8 cellular contexts compared by ENCODE assay signal in genomic region chr7:73725703-73726466, GRCh38. TPM values are rescaled to one million over a fixed set of nuclear protein-coding genes. Genes with fewer than 3 reads are reported as not detected.
DNase-seq lines count a peak whose midpoint lies in the region; ATAC-seq, FAIRE-seq and TF ChIP-seq lines count a peak whose summit lies in the region.

No MANE protein-coding gene starts in this region.

- no peaks in the 10 kb centered on the region for H3K9me3 Mint-ChIP-seq in activated B cell treated with CpG ODN at 0.5 μM for 24 hours

- H3K27ac ChIP-seq in breast epithelium (no peak overlapping the region), keratinocyte (ENCODE audit: control insufficient read depth, insufficient read depth, low read length) (no peak overlapping the region)

- DNase-seq in NCI-H1436 (lab: John Stamatoyannopoulos, UW) (peak; percentile 73), NCI-H1436 treated with DMSO at 0.1 percent for 48 hours (lab: John Stamatoyannopoulos, UW) (no peak), NCI-H2196 (lab: John Stamatoyannopoulos, UW; ENCODE audit: unreplicated experiment) (peak; percentile 90), activated B cell treated with CpG ODN at 0.5 μM for 24 hours (peak; percentile 89), breast epithelium (ENCODE audit: low spot score in 2 of 2) (peak; percentile 86 to 96), keratinocyte (ENCODE audit: low read depth, low spot score) (no peak)
- DNase-seq in stimulated activated CD4-positive, alpha-beta T cell treated with anti-CD3 and anti-CD28 coated beads, Interleukin-1b, Interleukin-23, amount 100 ng/mL, for 4 hours (ENCODE audit: low read depth in 2 of 2): peak; percentile 94

- H3K36me3 ChIP-seq in breast epithelium: no peaks in the 10 kb centered on the region
- H3K36me3 ChIP-seq in keratinocyte (ENCODE audit: control insufficient read depth in 2 of 2, extremely low read depth in 1 of 2, insufficient read depth in 2 of 2, low read length in 2 of 2): no peaks in the 10 kb centered on the region

- CTCF ChIA-PET in activated B cell treated with CpG ODN at 0.5 μM for 24 hours (lab: Charles Lee): interaction anchor here (1.1 to 3.7 kb wide), 2 partner anchors 10 to 119 kb away, joined by 3 to 63 read pairs; no protein-coding TSS in a partner anchor

- H3K9me1 ChIP-seq in keratinocyte (ENCODE audit: control insufficient read depth, extremely low read depth, insufficient read depth, low read length): no peaks in the 10 kb centered on the region

- no peak overlapping the region for H3K4me2 ChIP-seq in keratinocyte (ENCODE audit: control insufficient read depth, extremely low read depth, insufficient read depth, low read depth, low read length)

- no peaks in the 10 kb centered on the region for H3K4me1 Mint-ChIP-seq in activated B cell treated with CpG ODN at 0.5 μM for 24 hours

- POLR2A ChIA-PET in activated B cell treated with CpG ODN at 0.5 μM for 24 hours (lab: Charles Lee): interaction anchor here (0.6 kb wide), 1 partner anchor 210 kb away, joined by 3 read pairs; no protein-coding TSS in a partner anchor

- H3K27ac Mint-ChIP-seq in activated B cell treated with CpG ODN at 0.5 μM for 24 hours: no peak overlapping the region

- H3K4me3 ChIP-seq in breast epithelium (no peak overlapping the region), keratinocyte (ENCODE audit: control insufficient read depth in 2 of 3, extremely low read depth in 1 of 3, insufficient read depth in 2 of 3, low read depth in 1 of 3, low read length in 3 of 3) (no peak overlapping the region)

- no peak overlapping the region for H3K9ac ChIP-seq in keratinocyte (ENCODE audit: control insufficient read depth, extremely low read depth, insufficient read depth, low read length)

- intact Hi-C loops in activated B cell treated with CpG ODN at 0.5 μM for 24 hours (cut with micrococcal nuclease): loop anchor here (1.0 to 2.0 kb wide), 3 partner anchors 8 to 119 kb away; no protein-coding TSS in a partner anchor
- intact Hi-C loops in breast epithelium (cut with DNase I; ENCODE audit: low total_unique reads): loop anchor here (10.0 kb wide), 1 partner anchor 121 kb away; no protein-coding TSS in a partner anchor

- TF ChIP-seq POLR2A in breast epithelium (IDR thresholded peaks at IDR 0.05): no peak

- no peaks in the 10 kb centered on the region for H4K20me1 ChIP-seq in keratinocyte (ENCODE audit: control insufficient read depth, extremely low read depth, insufficient read depth, low read length)

- peak; percentile 76 for FAIRE-seq in keratinocyte (lab: Jason Lieb, UNC)

- H3K9me3 ChIP-seq in breast epithelium: no peaks in the 10 kb centered on the region
- no peaks in the 10 kb centered on the region for H3K9me3 ChIP-seq in keratinocyte (ENCODE audit: control insufficient read depth, low read depth, low read length)

- H3K27me3 Mint-ChIP-seq in activated B cell treated with CpG ODN at 0.5 μM for 24 hours: peaks cover 13% of the 10 kb centered on the region

- H3K36me3 Mint-ChIP-seq in activated B cell treated with CpG ODN at 0.5 μM for 24 hours (ENCODE audit: low read depth): no peaks in the 10 kb centered on the region

- H3K4me3 Mint-ChIP-seq in activated B cell treated with CpG ODN at 0.5 μM for 24 hours: no peak overlapping the region

- H3K79me2 ChIP-seq in keratinocyte (ENCODE audit: control insufficient read depth, insufficient read depth, low read length): no peaks in the 10 kb centered on the region

- dilution Hi-C loops in keratinocyte (cut with MboI; ENCODE audit: extremely low pct_ligation_motif_present, low sequenced_read_pairs): no loop called here

- H3K4me1 ChIP-seq in breast epithelium (no peaks in the 10 kb centered on the region), keratinocyte (ENCODE audit: control insufficient read depth, extremely low read depth, insufficient read depth, low read length) (no peaks in the 10 kb centered on the region)

- TF ChIP-seq CTCF in activated B cell treated with CpG ODN at 0.5 μM for 24 hours (IDR thresholded peaks at IDR 0.05) (peak; percentile 32), breast epithelium (IDR thresholded peaks at IDR 0.05) (peak; percentile 80 to 97 (median 96)), keratinocyte (optimal IDR thresholded peaks at IDR 0.05 in 1 of 3, IDR thresholded peaks at IDR 0.05 in 1 of 3, conservative IDR thresholded peaks at IDR 0.05 in 1 of 3; ENCODE audit: extremely low read depth in 1 of 3, insufficient read depth in 2 of 3, low read length in 3 of 3) (peak; percentile 96 to 100 (median 99))

- ATAC-seq in HG02981 (IDR thresholded peaks at IDR 0.05; ENCODE audit: unreplicated experiment) (peak; percentile 82), activated B cell treated with CpG ODN at 0.5 μM for 24 hours (ENCODE audit: low read depth) (peak; percentile 100)

- H2AFZ ChIP-seq in keratinocyte (ENCODE audit: control insufficient read depth, low read length): no peak overlapping the region

- H3K27me3 ChIP-seq in breast epithelium: no peaks in the 10 kb centered on the region
- H3K27me3 ChIP-seq in keratinocyte (ENCODE audit: control insufficient read depth, extremely low read depth, insufficient read depth, low read length): no peaks in the 10 kb centered on the region

RNA-seq across cellular contexts. Expression of gene STX1A, which starts 6.4 kb away (rescaled TPM):
- total RNA-seq in activated B cell treated with CpG ODN at 0.5 μM for 24 hours: 1.8 and 2.1 TPM in 2 replicates
- 1 to 10 TPM; 5.9 to 9.5 (median 8.5) TPM for total RNA-seq in breast epithelium
- polyA plus RNA-seq in keratinocyte: 19.4 to 37.9 TPM (median 22.4 TPM) in 3 replicates
- polyA plus RNA-seq in keratinocyte (2011; ENCODE audit: low read depth): 13.7 TPM
- polyA plus RNA-seq in keratinocyte (2011; cell fraction: cytosol; rRNA removed): 20.3 and 26.6 TPM in 2 replicates
- 61.8 and 66.1 TPM in 2 replicates for polyA plus RNA-seq in keratinocyte (2011; cell fraction: nucleus; rRNA removed)
- polyA plus RNA-seq in keratinocyte (2012; ENCODE audit: low replicate concordance): 14.0 and 27.5 TPM in 2 replicates
- 16.7 to 32.9 TPM (median 25.1 TPM) in 3 replicates for polyA minus RNA-seq in keratinocyte
- polyA minus RNA-seq in keratinocyte (2011; cell fraction: cytosol; rRNA and poly(A)+ RNA removed): 15.7 TPM
- polyA minus RNA-seq in keratinocyte (2011; cell fraction: nucleus; rRNA and poly(A)+ RNA removed): 22.9 and 31.3 TPM in 2 replicates

RNA-seq across cellular contexts. Expression of gene ABHD11, which starts 12.7 kb away (rescaled TPM):
- total RNA-seq in activated B cell treated with CpG ODN at 0.5 μM for 24 hours: 12.1 and 15.9 TPM in 2 replicates
- 10 to 100 TPM; 10.9 to 57.8 (median 36.4) TPM for total RNA-seq in breast epithelium
- 11.3 to 15.2 TPM (median 11.5 TPM) in 3 replicates for polyA plus RNA-seq in keratinocyte
- 2.2 TPM for polyA plus RNA-seq in keratinocyte (2011; ENCODE audit: low read depth)
- polyA plus RNA-seq in keratinocyte (2011; cell fraction: cytosol; rRNA removed): 8.3 and 11.7 TPM in 2 replicates
- 9.6 and 10.1 TPM in 2 replicates for polyA plus RNA-seq in keratinocyte (2011; cell fraction: nucleus; rRNA removed)
- polyA plus RNA-seq in keratinocyte (2012; ENCODE audit: low replicate concordance): 6.1 and 13.7 TPM in 2 replicates
- polyA minus RNA-seq in keratinocyte: 5.4 to 26.4 TPM (median 6.7 TPM) in 3 replicates
- polyA minus RNA-seq in keratinocyte (2011; cell fraction: cytosol; rRNA and poly(A)+ RNA removed): 3.8 TPM
- 4.7 and 4.8 TPM in 2 replicates for polyA minus RNA-seq in keratinocyte (2011; cell fraction: nucleus; rRNA and poly(A)+ RNA removed)

RNA-seq across cellular contexts. Expression of gene BUD23, which starts 42.5 kb away (rescaled TPM):
- total RNA-seq in activated B cell treated with CpG ODN at 0.5 μM for 24 hours: 69.0 and 74.8 TPM in 2 replicates
- 10 to 100 TPM; 39.5 to 49.8 (median 41.0) TPM for total RNA-seq in breast epithelium
- polyA plus RNA-seq in keratinocyte: 47.1 to 87.5 TPM (median 72.0 TPM) in 3 replicates
- polyA plus RNA-seq in keratinocyte (2011; ENCODE audit: low read depth): 41.9 TPM
- polyA plus RNA-seq in keratinocyte (2011; cell fraction: cytosol; rRNA removed): 39.9 and 52.0 TPM in 2 replicates
- 71.4 and 78.1 TPM in 2 replicates for polyA plus RNA-seq in keratinocyte (2011; cell fraction: nucleus; rRNA removed)
- polyA plus RNA-seq in keratinocyte (2012; ENCODE audit: low replicate concordance): 64.5 and 73.8 TPM in 2 replicates
- polyA minus RNA-seq in keratinocyte: 39.4 to 42.6 TPM (median 41.9 TPM) in 3 replicates
- 35.3 TPM for polyA minus RNA-seq in keratinocyte (2011; cell fraction: cytosol; rRNA and poly(A)+ RNA removed)
- polyA minus RNA-seq in keratinocyte (2011; cell fraction: nucleus; rRNA and poly(A)+ RNA removed): 12.9 and 16.9 TPM in 2 replicates

RNA-seq across cellular contexts. Expression of gene DNAJC30, which starts 42.6 kb away (rescaled TPM):
- total RNA-seq in activated B cell treated with CpG ODN at 0.5 μM for 24 hours (13.7 and 14.2 TPM in 2 replicates), breast epithelium (1 to 10 TPM; 2.9 to 6.9 (median 4.6) TPM)
- 4.9 to 5.7 TPM (median 5.0 TPM) in 3 replicates for polyA plus RNA-seq in keratinocyte
- polyA plus RNA-seq in keratinocyte (2011; ENCODE audit: low read depth): 1.4 TPM
- 4.3 and 6.8 TPM in 2 replicates for polyA plus RNA-seq in keratinocyte (2011; cell fraction: cytosol; rRNA removed)
- 4.4 and 5.8 TPM in 2 replicates for polyA plus RNA-seq in keratinocyte (2011; cell fraction: nucleus; rRNA removed)
- 3.1 and 6.8 TPM in 2 replicates for polyA plus RNA-seq in keratinocyte (2012; ENCODE audit: low replicate concordance)
- polyA minus RNA-seq in keratinocyte: 2.6 to 5.7 TPM (median 3.3 TPM) in 3 replicates
- 5.9 TPM for polyA minus RNA-seq in keratinocyte (2011; cell fraction: cytosol; rRNA and poly(A)+ RNA removed)
- 2.0 and 2.7 TPM in 2 replicates for polyA minus RNA-seq in keratinocyte (2011; cell fraction: nucleus; rRNA and poly(A)+ RNA removed)

RNA-seq across cellular contexts. Expression of gene CLDN3, which starts 44.2 kb away (rescaled TPM):
- total RNA-seq in activated B cell treated with CpG ODN at 0.5 μM for 24 hours (not detected in 2 replicates), breast epithelium (100 to 1,000 TPM in 1 of 3 donors, 10 to 100 TPM in 1, not detected in 1; 81.6 to 137 TPM)
- polyA plus RNA-seq in keratinocyte: not detected in 3 replicates
- not detected for polyA plus RNA-seq in keratinocyte (2011; ENCODE audit: low read depth)
- not detected in 2 replicates for polyA plus RNA-seq in keratinocyte (2011; cell fraction: cytosol; rRNA removed)
- not detected in 2 replicates for polyA plus RNA-seq in keratinocyte (2011; cell fraction: nucleus; rRNA removed)
- polyA plus RNA-seq in keratinocyte (2012; ENCODE audit: low replicate concordance): 0.47 TPM in 1 of 2 replicates, not detected in the other
- polyA minus RNA-seq in keratinocyte: not detected in 3 replicates
- not detected for polyA minus RNA-seq in keratinocyte (2011; cell fraction: cytosol; rRNA and poly(A)+ RNA removed)
- not detected in 2 replicates for polyA minus RNA-seq in keratinocyte (2011; cell fraction: nucleus; rRNA and poly(A)+ RNA removed)

Comparison
In these comparisons a context has a peak if more than half of its experiments do, and no peak if none do; other contexts are left out.
1. DNase-seq: peak in NCI-H1436 (single experiment), NCI-H2196 (single experiment), activated B cell treated with CpG ODN at 0.5 μM for 24 hours (single experiment), breast epithelium (2 of 2) and stimulated activated CD4-positive, alpha-beta T cell treated with anti-CD3 and anti-CD28 coated beads, Interleukin-1b, Interleukin-23, amount 100 ng/mL, for 4 hours (2 of 2); none in NCI-H1436 treated with DMSO at 0.1 percent for 48 hours (single experiment) and keratinocyte (single experiment).
2. CTCF ChIP-seq: peak in every context shown above with its lines; median percentile 99 in keratinocyte; 96 in breast epithelium; 32 in activated B cell treated with CpG ODN at 0.5 μM for 24 hours.